8 cellular contexts compared by ENCODE assay signal in the genomic region with DNA sequence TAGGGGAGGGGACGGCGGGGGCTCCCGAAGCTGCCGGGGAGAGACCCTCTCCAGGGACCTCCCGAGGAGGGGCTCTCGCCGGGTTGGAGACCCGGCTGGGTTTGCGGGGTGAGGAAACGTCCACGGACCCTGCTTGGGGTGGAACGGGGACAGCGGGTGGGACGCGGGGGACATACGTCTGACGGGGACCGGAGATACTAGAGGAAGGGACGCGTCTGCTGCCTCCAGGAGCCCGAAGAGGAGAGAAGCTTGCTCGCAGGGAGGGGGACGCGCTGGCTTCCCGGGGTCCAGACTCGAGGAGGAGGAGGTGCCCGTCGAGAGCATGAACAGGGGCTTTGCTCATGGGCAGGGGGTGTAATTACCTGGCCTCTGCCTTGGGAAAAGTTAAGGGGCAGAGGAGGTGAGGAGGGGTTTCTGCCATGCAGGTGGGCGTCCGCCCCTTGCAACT. TPM values are rescaled to one million over a fixed set of nuclear protein-coding genes. Genes with fewer than 3 reads are reported as not detected.
A peak's percentile ranks its signal among the peaks of the same experiment; 100 is the strongest.
DNase-seq lines count a peak whose midpoint lies in the region; ATAC-seq and TF ChIP-seq lines count a peak whose summit lies in the region.

No MANE protein-coding gene starts in this region.

- CTCF ChIA-PET in activated CD8-positive, alpha-beta T cell treated with anti-CD3 and anti-CD28 coated beads, Interleukin-2, amount 10 ng/mL, durations not matched to agents 7 days and 5 days (lab: Charles Lee), result interaction anchor here (0.7 to 3.7 kb wide), 10 partner anchors 8 to 229 kb away, joined by 3 to 61 read pairs (median 4); a partner anchor contains a TSS

- H3K9me3 ChIP-seq in left ventricle myocardium inferior (replicated peaks) (no peaks in the 10 kb centered on the region), skeletal muscle satellite cell (replicated peaks; ENCODE audit: low read length) (no peaks in the 10 kb centered on the region)

- H3K9ac ChIP-seq in skeletal muscle satellite cell (ENCODE audit: low read depth, low read length), result peak overlapping the region; percentile 86

- DNase-seq in NCI-H82 (lab: John Stamatoyannopoulos, UW) (peak; percentile 49), NCI-H82 treated with DMSO at 0.1 percent for 48 hours (lab: John Stamatoyannopoulos, UW; ENCODE audit: unreplicated experiment) (no peak), left ventricle myocardium inferior (no peak), T-helper 9 cell (no peak)
- peak; percentile 40 for DNase-seq in activated CD8-positive, alpha-beta T cell treated with anti-CD3 and anti-CD28 coated beads, Interleukin-2, amount 10 ng/mL, durations not matched to agents 7 days and 5 days

- H3K4me1 ChIP-seq in left ventricle myocardium inferior (peaks cover 24% of the 10 kb centered on the region), skeletal muscle satellite cell (ENCODE audit: control insufficient read depth, insufficient read depth, low read length) (peaks cover 10% of the 10 kb centered on the region)

- no peak overlapping the region for H3K27ac ChIP-seq in left ventricle myocardium inferior (replicated peaks)

- H3K4me3 ChIP-seq in left ventricle myocardium inferior (peak overlapping the region; percentile 77), skeletal muscle satellite cell (ENCODE audit: low read length) (peak overlapping the region; percentile 88)

- peaks cover 29% of the 10 kb centered on the region for H3K4me1 Mint-ChIP-seq in activated CD8-positive, alpha-beta T cell treated with anti-CD3 and anti-CD28 coated beads, Interleukin-2, amount 10 ng/mL, durations not matched to agents 7 days and 5 days (ENCODE audit: low read depth)

- H3K27me3 ChIP-seq in left ventricle myocardium inferior (ENCODE audit: low read depth) (no peaks in the 10 kb centered on the region), skeletal muscle satellite cell (ENCODE audit: control insufficient read depth, insufficient read depth, low read length) (no peaks in the 10 kb centered on the region)

- ATAC-seq in HG03460 (IDR thresholded peaks at IDR 0.05; ENCODE audit: unreplicated experiment) (peak; percentile 15), GM21367 (IDR thresholded peaks at IDR 0.05; ENCODE audit: unreplicated experiment) (no peak)
- peak; percentile 43 for ATAC-seq in activated CD8-positive, alpha-beta T cell treated with anti-CD3 and anti-CD28 coated beads, Interleukin-2, amount 10 ng/mL, durations not matched to agents 7 days and 5 days

- intact Hi-C loops in left ventricle myocardium inferior (cut with micrococcal nuclease), result no loop called here

- TF ChIP-seq CTCF in left ventricle myocardium inferior (IDR thresholded peaks at IDR 0.05; ENCODE audit: borderline replicate concordance), result no peak

- H3K9me3 Mint-ChIP-seq in activated CD8-positive, alpha-beta T cell treated with anti-CD3 and anti-CD28 coated beads, Interleukin-2, amount 10 ng/mL, durations not matched to agents 7 days and 5 days (ENCODE audit: insufficient read depth), result no peaks in the 10 kb centered on the region

- POLR2A ChIA-PET in activated CD8-positive, alpha-beta T cell treated with anti-CD3 and anti-CD28 coated beads, Interleukin-2, amount 10 ng/mL, durations not matched to agents 7 days and 5 days (lab: Charles Lee), result interaction anchor here (1.0 to 1.8 kb wide), 6 partner anchors 16 to 223 kb away, joined by 3 to 15 read pairs (median 4); a partner anchor contains a TSS

- peaks cover 2% of the 10 kb centered on the region for H3K27me3 Mint-ChIP-seq in activated CD8-positive, alpha-beta T cell treated with anti-CD3 and anti-CD28 coated beads, Interleukin-2, amount 10 ng/mL, durations not matched to agents 7 days and 5 days (ENCODE audit: low read depth)

- peak overlapping the region; percentile 95 for H3K4me2 ChIP-seq in skeletal muscle satellite cell (ENCODE audit: low read length)

- H3K36me3 Mint-ChIP-seq in activated CD8-positive, alpha-beta T cell treated with anti-CD3 and anti-CD28 coated beads, Interleukin-2, amount 10 ng/mL, durations not matched to agents 7 days and 5 days (ENCODE audit: low read depth), result no peaks in the 10 kb centered on the region

- H3K36me3 ChIP-seq in left ventricle myocardium inferior, result no peaks in the 10 kb centered on the region
- H3K36me3 ChIP-seq in skeletal muscle satellite cell (ENCODE audit: insufficient read depth, low read length), result no peaks in the 10 kb centered on the region

- peak overlapping the region; percentile 85 for H3K4me3 Mint-ChIP-seq in activated CD8-positive, alpha-beta T cell treated with anti-CD3 and anti-CD28 coated beads, Interleukin-2, amount 10 ng/mL, durations not matched to agents 7 days and 5 days

- H3K27ac Mint-ChIP-seq in activated CD8-positive, alpha-beta T cell treated with anti-CD3 and anti-CD28 coated beads, Interleukin-2, amount 10 ng/mL, durations not matched to agents 7 days and 5 days, result peak overlapping the region; percentile 67

RNA-seq across cellular contexts. Expression of a gene that starts 0.6 kb away (rescaled TPM):
- total RNA-seq in activated CD8-positive, alpha-beta T cell treated with anti-CD3 and anti-CD28 coated beads, Interleukin-2, amount 10 ng/mL, durations not matched to agents 7 days and 5 days, result 10 to 100 TPM in 1 of 2 experiments, 1 to 10 TPM in 1; 9.0 to 10.0 TPM
- total RNA-seq in left ventricle myocardium inferior, result 0.49 TPM
- total RNA-seq in skeletal muscle satellite cell (2012; rRNA removed), result 1.3 and 2.0 TPM in 2 replicates

RNA-seq across cellular contexts. Expression of a gene that starts 19.5 kb away (rescaled TPM):
- 10 to 100 TPM; 65.5 to 68.4 TPM for total RNA-seq in activated CD8-positive, alpha-beta T cell treated with anti-CD3 and anti-CD28 coated beads, Interleukin-2, amount 10 ng/mL, durations not matched to agents 7 days and 5 days
- 47.2 TPM for total RNA-seq in left ventricle myocardium inferior
- 28.1 and 29.1 TPM in 2 replicates for total RNA-seq in skeletal muscle satellite cell (2012; rRNA removed)

RNA-seq across cellular contexts. Expression of a gene that starts 57.0 kb away (rescaled TPM):
- total RNA-seq in activated CD8-positive, alpha-beta T cell treated with anti-CD3 and anti-CD28 coated beads, Interleukin-2, amount 10 ng/mL, durations not matched to agents 7 days and 5 days, result 100 to 1,000 TPM; 137 to 142 TPM
- total RNA-seq in left ventricle myocardium inferior, result 58.4 TPM
- total RNA-seq in skeletal muscle satellite cell (2012; rRNA removed), result 94.8 and 100 TPM in 2 replicates

Comparison
In these comparisons a context has a peak if more than half of its experiments do, and no peak if none do; other contexts are left out.
1. DNase-seq: peak in NCI-H82 (single experiment) and activated CD8-positive, alpha-beta T cell treated with anti-CD3 and anti-CD28 coated beads, Interleukin-2, amount 10 ng/mL, durations not matched to agents 7 days and 5 days (single experiment); none in NCI-H82 treated with DMSO at 0.1 percent for 48 hours (single experiment), left ventricle myocardium inferior (single experiment) and T-helper 9 cell (single experiment).